35 cellular contexts compared by ENCODE assay signal in genomic region chr3:62265528-62265927, GRCh38.
"Had no signal": no experiment of that assay in that cellular context is flagged by ENCODE, and none has a peak within 500 bp of the region (broad histone marks: within the 10 kb centered on the region; RNA-seq: fewer than 3 reads in every experiment).

No MANE protein-coding gene starts in this region.

- DNase-seq: Karpas-422, Kasumi-1, MG63, MM.1S, MV-4-11, NCI-H1048, NCI-H1092, NCI-H1092 treated with DMSO at 0.1 percent for 48 hours, NCI-H1105, NCI-H1105 treated with DMSO at 0.1 percent for 48 hours, NCI-H1417, NCI-H1417 treated with DMSO at 0.1 percent for 48 hours, NCI-H1436, NCI-H1436 treated with DMSO at 0.1 percent for 48 hours, NCI-H146, NCI-H1694, NCI-H1694 treated with DMSO at 0.1 percent for 48 hours, NCI-H187, NCI-H187 treated with DMSO at 0.1 percent for 48 hours, NCI-H1930, NCI-H2029, NCI-H2029 treated with DMSO at 0.1 percent for 48 hours, NCI-H2081, NCI-H2081 treated with DMSO at 0.1 percent for 48 hours, NCI-H2107, NCI-H2171, NCI-H2171 treated with DMSO at 0.1 percent for 48 hours, NCI-H2227 treated with DMSO at 0.1 percent for 48 hours, NCI-H226, NCI-H345, NCI-H446, NCI-H446 treated with DMSO at 0.1 percent for 48 hours, NCI-H510A, NCI-H510A treated with DMSO at 0.1 percent for 48 hours, NCI-H524 had no signal

- H3K27me3 ChIP-seq: MG63 had no signal

- H3K9me3 ChIP-seq: MG63 had no signal

- H3K36me3 ChIP-seq: MG63 had no signal

- H3K4me3 ChIP-seq: MG63 had no signal
